7 cellular contexts compared by ENCODE assay signal in the genomic region with DNA sequence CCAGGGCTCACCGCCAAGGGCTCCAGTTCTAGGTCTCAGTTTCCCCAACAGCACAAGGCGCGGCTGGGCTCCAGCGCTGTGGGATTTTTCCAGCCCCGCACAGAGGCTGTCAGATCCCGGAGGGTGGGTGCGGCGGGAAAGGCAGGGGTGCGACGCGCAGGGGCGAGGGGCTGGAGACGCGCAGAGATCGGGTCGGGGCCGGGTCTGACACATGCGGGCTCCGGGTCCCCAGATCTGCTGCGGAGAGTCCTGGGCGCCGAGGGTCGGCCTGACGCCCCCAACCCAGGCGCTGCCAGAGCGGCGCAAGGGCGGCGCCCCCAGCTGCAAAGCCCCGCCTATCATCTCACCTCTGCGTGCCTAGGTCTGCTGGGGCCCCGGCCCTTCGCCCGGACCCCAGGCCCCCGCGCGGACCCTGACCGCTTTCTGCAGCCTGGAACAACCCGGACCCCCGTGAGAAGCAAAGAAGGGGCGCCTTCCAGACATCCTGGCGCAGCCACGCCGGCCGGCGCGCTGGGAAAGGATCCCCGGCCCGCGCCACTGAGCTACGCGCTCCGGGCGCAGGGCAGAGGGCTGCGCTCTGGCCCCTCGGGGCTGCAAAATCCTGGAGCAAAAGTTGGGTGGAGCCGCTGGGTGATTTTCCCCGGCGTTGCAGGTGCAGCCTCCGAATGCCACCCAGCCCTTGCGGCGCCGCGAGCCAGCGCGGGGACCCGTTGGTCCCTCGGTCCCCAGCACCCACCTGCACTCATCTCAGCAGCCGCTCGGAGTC. TPM values are rescaled to one million over a fixed set of nuclear protein-coding genes. Genes with fewer than 3 reads are reported as not detected.
A peak's percentile ranks its signal among the peaks of the same experiment; 100 is the strongest.
DNase-seq lines count a peak whose midpoint lies in the region; ATAC-seq and TF ChIP-seq lines count a peak whose summit lies in the region.

No MANE protein-coding gene starts in this region.

- peak overlapping the region; percentile 55 for H3K4me3 ChIP-seq in iPS DF 6.9 (ENCODE audit: low read length)

- POLR2A ChIA-PET in HEK293T (lab: Yijun Ruan, JAX): interaction anchor here (1.0 to 1.8 kb wide), 2 partner anchors 8 to 9 kb away, joined by 3 to 6 read pairs; no protein-coding TSS in a partner anchor
- POLR2A ChIA-PET in activated CD8-positive, alpha-beta T cell treated with anti-CD3 and anti-CD28 coated beads for 36 hours (lab: Charles Lee): no interaction called here

- no peaks in the 10 kb centered on the region for H3K9me3 Mint-ChIP-seq in activated CD8-positive, alpha-beta T cell treated with anti-CD3 and anti-CD28 coated beads for 36 hours
- no peaks in the 10 kb centered on the region for H3K9me3 Mint-ChIP-seq in stimulated activated memory B cell treated with anti-CD40 and anti-IgM and Interleukin-4, amounts not matched to agents 10 μg/mL and 1 μg/mL and 100 μg/mL, for 72 hours

- no peak overlapping the region for H3K27ac Mint-ChIP-seq in activated CD8-positive, alpha-beta T cell treated with anti-CD3 and anti-CD28 coated beads for 36 hours
- H3K27ac Mint-ChIP-seq in stimulated activated memory B cell treated with anti-CD40 and anti-IgM and Interleukin-4, amounts not matched to agents 10 μg/mL and 1 μg/mL and 100 μg/mL, for 72 hours: peak overlapping the region; percentile 96

- no CpG with 5 or more reads among the region's 70 CpGs for WGBS in iPS DF 6.9 (ENCODE audit: insufficient coverage, insufficient read length)

- H3K27me3 ChIP-seq in iPS DF 6.9 (ENCODE audit: control insufficient read depth, insufficient read depth, low read length): peaks cover 5% of the 10 kb centered on the region; the same call in 1 of the 2 replicates

- no peaks in the 10 kb centered on the region for H3K36me3 Mint-ChIP-seq in activated CD8-positive, alpha-beta T cell treated with anti-CD3 and anti-CD28 coated beads for 36 hours (ENCODE audit: low read depth)
- H3K36me3 Mint-ChIP-seq in stimulated activated memory B cell treated with anti-CD40 and anti-IgM and Interleukin-4, amounts not matched to agents 10 μg/mL and 1 μg/mL and 100 μg/mL, for 72 hours: peaks cover 16% of the 10 kb centered on the region

- H3K36me3 ChIP-seq in iPS DF 6.9 (ENCODE audit: control insufficient read depth, insufficient read depth, low read length): no peaks in the 10 kb centered on the region

- CTCF ChIA-PET in HEK293T (lab: Yijun Ruan, JAX): no interaction called here
- CTCF ChIA-PET in activated CD8-positive, alpha-beta T cell treated with anti-CD3 and anti-CD28 coated beads for 36 hours (lab: Charles Lee): interaction anchor here (0.9 to 1.7 kb wide), 4 partner anchors 10 to 84 kb away, joined by 3 read pairs; partner anchors contain the start of gene SH3TC1

- H3K4me1 Mint-ChIP-seq in activated CD8-positive, alpha-beta T cell treated with anti-CD3 and anti-CD28 coated beads for 36 hours (ENCODE audit: low read depth): peaks cover 15% of the 10 kb centered on the region
- H3K4me1 Mint-ChIP-seq in stimulated activated memory B cell treated with anti-CD40 and anti-IgM and Interleukin-4, amounts not matched to agents 10 μg/mL and 1 μg/mL and 100 μg/mL, for 72 hours: peaks cover 59% of the 10 kb centered on the region

- H3K27ac ChIP-seq in iPS DF 6.9 (ENCODE audit: low read length): no peak overlapping the region

- peaks cover 8% of the 10 kb centered on the region for H3K27me3 Mint-ChIP-seq in activated CD8-positive, alpha-beta T cell treated with anti-CD3 and anti-CD28 coated beads for 36 hours
- peaks cover 9% of the 10 kb centered on the region for H3K27me3 Mint-ChIP-seq in stimulated activated memory B cell treated with anti-CD40 and anti-IgM and Interleukin-4, amounts not matched to agents 10 μg/mL and 1 μg/mL and 100 μg/mL, for 72 hours

- intact Hi-C loops in activated CD8-positive, alpha-beta T cell treated with anti-CD3 and anti-CD28 coated beads for 36 hours (cut with micrococcal nuclease): no loop called here

- TF ChIP-seq CTCF in activated CD8-positive, alpha-beta T cell treated with anti-CD3 and anti-CD28 coated beads for 36 hours (IDR thresholded peaks at IDR 0.05): no peak

- H3K9me3 ChIP-seq in iPS DF 6.9 (ENCODE audit: control insufficient read depth, insufficient read depth, low read length): no peaks in the 10 kb centered on the region

- no peak for ATAC-seq in activated CD8-positive, alpha-beta T cell treated with anti-CD3 and anti-CD28 coated beads for 36 hours
- no peak for ATAC-seq in stimulated activated memory B cell treated with anti-CD40 and anti-IgM and Interleukin-4, amounts not matched to agents 10 μg/mL and 1 μg/mL and 100 μg/mL, for 72 hours
- ATAC-seq in GM19324 (IDR thresholded peaks at IDR 0.05; ENCODE audit: low FRiP score, unreplicated experiment): no peak

- no peak for DNase-seq in HEK293T (ENCODE audit: extremely low spot score)
- DNase-seq in activated CD8-positive, alpha-beta T cell treated with anti-CD3 and anti-CD28 coated beads for 36 hours: no peak
- DNase-seq in iPS DF 6.9 (ENCODE audit: low read depth, low spot score): no peak
- DNase-seq in iPS-NIHi7 (ENCODE audit: extremely low spot score): no peak
- DNase-seq in stimulated activated CD4-positive, alpha-beta T cell treated with anti-CD3 and anti-CD28 coated beads, Interleukin-12 subunit alpha, Interleukin-12 subunit beta, amount 100 ng/mL, for 4 hours: no peak

- peak overlapping the region; percentile 48 for H3K4me3 Mint-ChIP-seq in activated CD8-positive, alpha-beta T cell treated with anti-CD3 and anti-CD28 coated beads for 36 hours
- H3K4me3 Mint-ChIP-seq in stimulated activated memory B cell treated with anti-CD40 and anti-IgM and Interleukin-4, amounts not matched to agents 10 μg/mL and 1 μg/mL and 100 μg/mL, for 72 hours: peak overlapping the region; percentile 82

- H3K4me1 ChIP-seq in iPS DF 6.9 (ENCODE audit: control insufficient read depth, insufficient read depth, low read length): no peaks in the 10 kb centered on the region

TF ChIP-seq in HEK293T, 16 proteins besides CTCF, POLR2A, EP300 and RAD21:
- TF ChIP-seq LEF1 (IDR thresholded peaks at IDR 0.05; ENCODE audit: borderline replicate concordance) (peak; percentile 52; the same call in 1 of the 2 replicates), PKNOX1 (IDR thresholded peaks at IDR 0.05) (no peak), FOXM1 (IDR thresholded peaks at IDR 0.05; ENCODE audit: borderline replicate concordance) (no peak), NFRKB (IDR thresholded peaks at IDR 0.05) (no peak), TARDBP (IDR thresholded peaks at IDR 0.05) (no peak)

RNA-seq across cellular contexts. Expression of gene ABLIM2, which starts 0.5 kb away (rescaled TPM):
- total RNA-seq in activated CD8-positive, alpha-beta T cell treated with anti-CD3 and anti-CD28 coated beads for 36 hours: under 1 TPM; 0.32 to 0.54 TPM

RNA-seq across cellular contexts. Expression of gene SH3TC1, which starts 41.0 kb away (rescaled TPM):
- total RNA-seq in activated CD8-positive, alpha-beta T cell treated with anti-CD3 and anti-CD28 coated beads for 36 hours: 10 to 100 TPM; 16.2 to 17.5 TPM
